Comparison of ENCODE assay signal across 20 cellular contexts in the genomic region with DNA sequence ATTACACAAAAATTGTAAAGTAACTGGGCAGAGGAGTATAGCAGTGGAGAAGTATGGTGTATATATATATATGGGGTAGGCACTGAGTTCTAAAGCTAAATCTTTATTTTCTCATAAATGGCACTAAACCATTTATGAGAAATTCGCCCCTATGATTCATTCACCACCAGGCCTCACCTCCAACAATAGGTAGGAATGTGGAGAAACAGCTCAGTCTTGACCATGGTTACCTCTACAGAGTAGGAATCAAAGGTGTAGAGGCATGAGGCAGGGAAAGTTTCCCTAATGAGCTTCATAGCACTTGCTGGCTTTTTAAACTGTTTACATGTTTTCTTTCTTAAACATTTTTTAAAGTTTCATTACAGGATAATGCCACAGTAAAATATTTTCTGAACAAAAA. TPM values are rescaled to one million over a fixed set of nuclear protein-coding genes. Genes with fewer than 3 reads are reported as not detected.
DNase-seq lines count a peak whose midpoint lies in the region; ATAC-seq and TF ChIP-seq lines count a peak whose summit lies in the region.
"Had no signal": no experiment of that assay in that cellular context is flagged by ENCODE, and none has a peak within 500 bp of the region (broad histone marks: within the 10 kb centered on the region; RNA-seq: fewer than 3 reads in every experiment).

No MANE protein-coding gene starts in this region.

- H3K79me1 ChIP-seq in trophoblast cell (ENCODE audit: low read length): no peaks in the 10 kb centered on the region

- H3K27me3 Mint-ChIP-seq in activated CD4-positive, alpha-beta memory T cell treated with anti-CD3 and anti-CD28 coated beads for 36 hours: no peaks in the 10 kb centered on the region
- H3K27me3 Mint-ChIP-seq in activated CD4-positive, alpha-beta memory T cell treated with anti-CD3 and anti-CD28 coated beads, Interleukin-2, amount 10 ng/mL, durations not matched to agents 7 days and 5 days: no peaks in the 10 kb centered on the region
- no peaks in the 10 kb centered on the region for H3K27me3 Mint-ChIP-seq in natural killer cell (ENCODE audit: low read depth in 2 of 2)
- H3K27me3 Mint-ChIP-seq: activated CD4-positive, alpha-beta T cell treated with anti-CD3 and anti-CD28 coated beads, Interleukin-2, amount 10 ng/mL, durations not matched to agents 24 days and 14 days; B cell; effector memory CD8-positive, alpha-beta T cell had no signal

- H3K36me3 ChIP-seq in mammary epithelial cell (ENCODE audit: insufficient read depth, low read length): no peaks in the 10 kb centered on the region
- peaks cover 0 to 2% of the 10 kb centered on the region in 2 experiments for H3K36me3 ChIP-seq in trophoblast cell (ENCODE audit: control insufficient read depth in 1 of 2, insufficient read depth in 2 of 2, low read length in 2 of 2)
- no peaks in the 10 kb centered on the region for H3K36me3 ChIP-seq in body of pancreas (replicated peaks in 1 of 2; ENCODE audit: insufficient read depth in 1 of 2, low read depth in 2 of 2)
- H3K36me3 ChIP-seq: heart left ventricle had no signal

- no peak overlapping the region for H3K18ac ChIP-seq in trophoblast cell (ENCODE audit: low read length)

- H3K27me3 ChIP-seq in mammary epithelial cell (ENCODE audit: insufficient read depth, low read length) (no peaks in the 10 kb centered on the region), trophoblast cell (ENCODE audit: insufficient read depth, low read length) (no peaks in the 10 kb centered on the region), body of pancreas (no peaks in the 10 kb centered on the region)
- H3K27me3 ChIP-seq: heart left ventricle had no signal

- H3K23ac ChIP-seq in trophoblast cell (ENCODE audit: low read length): no peak overlapping the region

- peak overlapping the region; percentile 57 for H3K27ac Mint-ChIP-seq in activated CD4-positive, alpha-beta memory T cell treated with anti-CD3 and anti-CD28 coated beads for 36 hours
- H3K27ac Mint-ChIP-seq in activated CD4-positive, alpha-beta memory T cell treated with anti-CD3 and anti-CD28 coated beads, Interleukin-2, amount 10 ng/mL, durations not matched to agents 7 days and 5 days: no peak overlapping the region
- H3K27ac Mint-ChIP-seq in natural killer cell: no peak overlapping the region
- H3K27ac Mint-ChIP-seq: B cell had no signal

- H3K9ac ChIP-seq in mammary epithelial cell (ENCODE audit: insufficient read depth, low read length): no peak overlapping the region
- no peak overlapping the region for H3K9ac ChIP-seq in trophoblast cell (ENCODE audit: low read length)

- no peak overlapping the region for H4K8ac ChIP-seq in trophoblast cell (ENCODE audit: low read depth, low read length)

- peaks cover 7% of the 10 kb centered on the region for H3K9me3 Mint-ChIP-seq in activated CD4-positive, alpha-beta memory T cell treated with anti-CD3 and anti-CD28 coated beads for 36 hours
- peaks cover 2% of the 10 kb centered on the region for H3K9me3 Mint-ChIP-seq in activated CD4-positive, alpha-beta memory T cell treated with anti-CD3 and anti-CD28 coated beads, Interleukin-2, amount 10 ng/mL, durations not matched to agents 7 days and 5 days
- H3K9me3 Mint-ChIP-seq in natural killer cell: no peaks in the 10 kb centered on the region
- H3K9me3 Mint-ChIP-seq: activated CD4-positive, alpha-beta T cell treated with anti-CD3 and anti-CD28 coated beads, Interleukin-2, amount 10 ng/mL, durations not matched to agents 24 days and 14 days; effector memory CD8-positive, alpha-beta T cell; immature natural killer cell had no signal

- no peak for TF ChIP-seq POLR2A in body of pancreas (IDR thresholded peaks at IDR 0.05)

- no peak overlapping the region for H2BK5ac ChIP-seq in trophoblast cell (ENCODE audit: low read depth, low read length, poor library complexity)

- H3K4me2 ChIP-seq in mammary epithelial cell (ENCODE audit: insufficient read depth, low read depth, low read length) (peak overlapping the region; percentile 53), trophoblast cell (ENCODE audit: low read length) (no peak overlapping the region)

- intact Hi-C loops in activated CD4-positive, alpha-beta memory T cell treated with anti-CD3 and anti-CD28 coated beads for 36 hours (cut with micrococcal nuclease): no loop called here
- intact Hi-C loops in mammary epithelial cell (cut with micrococcal nuclease): loop anchor here (5.0 kb wide), 1 partner anchor 46 kb away; the partner anchor contains the start of gene TAB2
- intact Hi-C loops in natural killer cell (cut with micrococcal nuclease): no loop called here
- intact Hi-C loops in body of pancreas (cut with DNase I): no loop called here

- no peaks in the 10 kb centered on the region for H4K20me1 ChIP-seq in mammary epithelial cell (ENCODE audit: insufficient read depth, low read length)

- peaks cover 35% of the 10 kb centered on the region for H3K36me3 Mint-ChIP-seq in activated CD4-positive, alpha-beta memory T cell treated with anti-CD3 and anti-CD28 coated beads for 36 hours
- peaks cover 61% of the 10 kb centered on the region for H3K36me3 Mint-ChIP-seq in activated CD4-positive, alpha-beta memory T cell treated with anti-CD3 and anti-CD28 coated beads, Interleukin-2, amount 10 ng/mL, durations not matched to agents 7 days and 5 days (ENCODE audit: low read depth)
- no peaks in the 10 kb centered on the region for H3K36me3 Mint-ChIP-seq in natural killer cell

- no peak for DNase-seq in activated CD4-positive, alpha-beta memory T cell treated with anti-CD3 and anti-CD28 coated beads for 36 hours
- DNase-seq in activated CD4-positive, alpha-beta memory T cell treated with anti-CD3 and anti-CD28 coated beads, Interleukin-2, amount 10 ng/mL, durations not matched to agents 7 days and 5 days: no peak
- peak; percentile 22 for DNase-seq in LoVo (ENCODE audit: low spot score)
- peak; percentile 77 for DNase-seq in mammary epithelial cell
- DNase-seq in trophoblast cell: peak; percentile 58 to 76
- no peak for DNase-seq in natural killer cell
- no peak for DNase-seq in NCI-H2196 (lab: John Stamatoyannopoulos, UW; ENCODE audit: unreplicated experiment)
- no peak for DNase-seq in body of pancreas
- DNase-seq: activated CD4-positive, alpha-beta T cell treated with anti-CD3 and anti-CD28 coated beads, Interleukin-2, amount 10 ng/mL, durations not matched to agents 24 days and 14 days; activated naive CD4-positive, alpha-beta T cell treated with anti-CD3 and anti-CD28 coated beads, Interleukin-2, amount 50 U/mL, for 16 hours; effector memory CD8-positive, alpha-beta T cell; heart left ventricle; immature natural killer cell; NCI-H1417; NCI-H526; Right ventricle myocardium superior; stimulated activated CD4-positive, alpha-beta T cell treated with anti-CD3 and anti-CD28 coated beads, Interleukin-4, amount 100 ng/mL, for 4 hours; substantia nigra had no signal

- H3K27ac ChIP-seq in mammary epithelial cell (ENCODE audit: insufficient read depth, low read depth, low read length) (peak overlapping the region; percentile 36), trophoblast cell (ENCODE audit: low read depth, low read length) (no peak overlapping the region), body of pancreas (no peak overlapping the region)
- H3K27ac ChIP-seq: heart left ventricle had no signal

- no peak overlapping the region for H2BK12ac ChIP-seq in trophoblast cell (ENCODE audit: low read length)

- H2AK5ac ChIP-seq in trophoblast cell (ENCODE audit: low read length): no peak overlapping the region

- H3K79me2 ChIP-seq in mammary epithelial cell (ENCODE audit: insufficient read depth, low read length): peaks cover 94% of the 10 kb centered on the region
- peaks cover 3% of the 10 kb centered on the region for H3K79me2 ChIP-seq in trophoblast cell (ENCODE audit: control insufficient read depth, insufficient read depth, low read length, poor library complexity)

- peaks cover 64% of the 10 kb centered on the region for H3K4me1 Mint-ChIP-seq in activated CD4-positive, alpha-beta memory T cell treated with anti-CD3 and anti-CD28 coated beads for 36 hours (ENCODE audit: low read depth)
- peaks cover 62% of the 10 kb centered on the region for H3K4me1 Mint-ChIP-seq in activated CD4-positive, alpha-beta memory T cell treated with anti-CD3 and anti-CD28 coated beads, Interleukin-2, amount 10 ng/mL, durations not matched to agents 7 days and 5 days
- peaks cover 48 to 49% of the 10 kb centered on the region in 2 donors for H3K4me1 Mint-ChIP-seq in natural killer cell

- H3K4ac ChIP-seq in trophoblast cell (ENCODE audit: low read depth, low read length): no peak overlapping the region

- no peak overlapping the region for H3K14ac ChIP-seq in trophoblast cell (ENCODE audit: low read length)

- TF ChIP-seq CTCF in mammary epithelial cell (conservative IDR thresholded peaks at IDR 0.05 in 1 of 2, IDR thresholded peaks at IDR 0.05 in 1 of 2; ENCODE audit: extremely low read depth in 1 of 2, insufficient read depth in 1 of 2, low read depth in 1 of 2, low read length in 2 of 2) (no peak), natural killer cell (IDR thresholded peaks at IDR 0.05) (no peak), body of pancreas (IDR thresholded peaks at IDR 0.05) (no peak)

- 0% methylated on average over 1 of the region's 1 CpG for WGBS in mammary epithelial cell (ENCODE audit: low coverage, missing lambda C conversion rate)
- WGBS in trophoblast cell (ENCODE audit: extremely low coverage, insufficient coverage, insufficient read length): no CpG with 5 or more reads among the region's 1 CpG
- 90 to 91% methylated on average over 1 of the region's 1 CpG for WGBS in body of pancreas, 2 donors

- POLR2A ChIA-PET in activated CD4-positive, alpha-beta memory T cell treated with anti-CD3 and anti-CD28 coated beads for 36 hours (lab: Charles Lee): interaction anchor here (1.1 kb wide), 2 partner anchors 13 to 27 kb away, joined by 3 to 4 read pairs; no protein-coding TSS in a partner anchor
- POLR2A ChIA-PET in activated CD4-positive, alpha-beta memory T cell treated with anti-CD3 and anti-CD28 coated beads, Interleukin-2, amount 10 ng/mL, durations not matched to agents 7 days and 5 days (lab: Charles Lee): interaction anchor here (0.7 to 1.1 kb wide), 4 partner anchors 12 to 301 kb away, joined by 3 to 4 read pairs (median 4); no protein-coding TSS in a partner anchor

- no peak overlapping the region for H3K4me3 ChIP-seq in mammary epithelial cell (replicated peaks in 1 of 3; ENCODE audit: insufficient read depth in 1 of 3, low read depth in 2 of 3, low read length in 3 of 3)
- H3K4me3 ChIP-seq in trophoblast cell (ENCODE audit: low read depth, low read length): no peak overlapping the region
- H3K4me3 ChIP-seq in body of pancreas: no peak overlapping the region
- H3K4me3 ChIP-seq: heart left ventricle had no signal

- H2AFZ ChIP-seq in mammary epithelial cell (ENCODE audit: low read depth, low read length): no peak overlapping the region
- H2AFZ ChIP-seq in trophoblast cell (ENCODE audit: insufficient read depth, low read length, poor library complexity): no peak overlapping the region

- no peaks in the 10 kb centered on the region for H3K9me3 ChIP-seq in mammary epithelial cell (replicated peaks; ENCODE audit: insufficient read depth, low read length)
- no peaks in the 10 kb centered on the region for H3K9me3 ChIP-seq in trophoblast cell (ENCODE audit: insufficient read depth, low read depth, low read length)
- no peaks in the 10 kb centered on the region for H3K9me3 ChIP-seq in body of pancreas
- H3K9me3 ChIP-seq: heart left ventricle had no signal

- in situ Hi-C loops in mammary epithelial cell (cut with MboI; ENCODE audit: low sequenced_read_pairs in 2 of 2): no loop called here

- dilution Hi-C loops in mammary epithelial cell (cut with HindIII; ENCODE audit: low sequenced_read_pairs): no loop called here

- H4K12ac ChIP-seq in trophoblast cell (ENCODE audit: low read depth, low read length): no peak overlapping the region

- H2BK120ac ChIP-seq in trophoblast cell (ENCODE audit: insufficient read depth, low read length, poor library complexity): no peak overlapping the region

- CTCF ChIA-PET in activated CD4-positive, alpha-beta memory T cell treated with anti-CD3 and anti-CD28 coated beads for 36 hours (lab: Charles Lee): interaction anchor here (0.8 kb wide), 1 partner anchor 14 kb away, joined by 8 read pairs; no protein-coding TSS in a partner anchor
- CTCF ChIA-PET in activated CD4-positive, alpha-beta memory T cell treated with anti-CD3 and anti-CD28 coated beads, Interleukin-2, amount 10 ng/mL, durations not matched to agents 7 days and 5 days (lab: Charles Lee): interaction anchor here (1.0 kb wide), 1 partner anchor 12 kb away, joined by 3 read pairs; no protein-coding TSS in a partner anchor
- CTCF ChIA-PET in mammary epithelial cell (lab: Charles Lee; ENCODE audit: low non-redundant PET): no interaction called here

- no peak overlapping the region for H3K4me3 Mint-ChIP-seq in activated CD4-positive, alpha-beta memory T cell treated with anti-CD3 and anti-CD28 coated beads for 36 hours
- no peak overlapping the region for H3K4me3 Mint-ChIP-seq in activated CD4-positive, alpha-beta memory T cell treated with anti-CD3 and anti-CD28 coated beads, Interleukin-2, amount 10 ng/mL, durations not matched to agents 7 days and 5 days
- H3K4me3 Mint-ChIP-seq in natural killer cell: no peak overlapping the region
- H3K4me3 Mint-ChIP-seq: B cell, immature natural killer cell had no signal

- no peak overlapping the region for H4K91ac ChIP-seq in trophoblast cell (ENCODE audit: low read depth, low read length)

- H3K4me1 ChIP-seq in mammary epithelial cell (ENCODE audit: insufficient read depth, low read length) (peaks cover 12% of the 10 kb centered on the region), trophoblast cell (ENCODE audit: control insufficient read depth in 1 of 2, insufficient read depth in 2 of 2, low read length in 2 of 2) (no peaks in the 10 kb centered on the region), body of pancreas (peaks cover 35% of the 10 kb centered on the region)

- no peak for ATAC-seq in natural killer cell
- no peak for ATAC-seq in body of pancreas
- ATAC-seq: effector memory CD8-positive, alpha-beta T cell; heart left ventricle; HepG2 had no signal

- BruUV-seq in mammary epithelial cell (replicated peaks; lab: Mats Ljungman, UMichigan): no TSS peak

RNA-seq across cellular contexts. Expression of gene SUMO4, which starts 36.9 kb away (rescaled TPM):
- 1 to 10 TPM; 4.8 to 5.8 TPM for total RNA-seq in activated CD4-positive, alpha-beta memory T cell treated with anti-CD3 and anti-CD28 coated beads for 36 hours
- 1 to 10 TPM; 8.1 to 8.5 TPM for total RNA-seq in activated CD4-positive, alpha-beta memory T cell treated with anti-CD3 and anti-CD28 coated beads, Interleukin-2, amount 10 ng/mL, durations not matched to agents 7 days and 5 days
- 1 to 10 TPM; 1.5 to 2.0 TPM for total RNA-seq in mammary epithelial cell
- polyA plus RNA-seq in mammary epithelial cell: 0.14 TPM
- not detected for polyA minus RNA-seq in mammary epithelial cell
- 0.25 and 0.29 TPM in 2 replicates for polyA plus RNA-seq in trophoblast cell (2013)
- 1 to 10 TPM; 3.4 to 5.3 (median 4.8) TPM for total RNA-seq in natural killer cell
- 1 to 10 TPM in 1 of 2 donors, not detected in 1; 1.3 TPM for total RNA-seq in body of pancreas

RNA-seq across cellular contexts. Expression of gene TAB2, which starts 45.6 kb away (rescaled TPM):
- 10 to 100 TPM; 92.0 to 92.9 TPM for total RNA-seq in activated CD4-positive, alpha-beta memory T cell treated with anti-CD3 and anti-CD28 coated beads for 36 hours
- 100 to 1,000 TPM; 169 to 170 TPM for total RNA-seq in activated CD4-positive, alpha-beta memory T cell treated with anti-CD3 and anti-CD28 coated beads, Interleukin-2, amount 10 ng/mL, durations not matched to agents 7 days and 5 days
- 10 to 100 TPM; 21.2 to 47.3 TPM for total RNA-seq in mammary epithelial cell
- polyA plus RNA-seq in mammary epithelial cell: 31.0 TPM
- polyA minus RNA-seq in mammary epithelial cell: 59.2 TPM
- 59.5 and 60.1 TPM in 2 replicates for polyA plus RNA-seq in trophoblast cell (2013)
- 10 to 100 TPM; 65.7 to 74.9 (median 68.9) TPM for total RNA-seq in natural killer cell
- total RNA-seq in body of pancreas: 10 to 100 TPM; 25.7 to 26.2 TPM

Comparison
In these comparisons a context has a peak if more than half of its experiments do, and no peak if none do; other contexts are left out.
1. DNase-seq: peak in LoVo (single experiment), mammary epithelial cell (single experiment) and trophoblast cell (2 of 2); none in activated CD4-positive, alpha-beta memory T cell treated with anti-CD3 and anti-CD28 coated beads for 36 hours (single experiment), activated CD4-positive, alpha-beta memory T cell treated with anti-CD3 and anti-CD28 coated beads, Interleukin-2, amount 10 ng/mL, durations not matched to agents 7 days and 5 days (single experiment), natural killer cell (single experiment), NCI-H2196 (single experiment) and body of pancreas (0 of 4).